Comparison of ENCODE assay signal across 23 cellular contexts in the genomic region with DNA sequence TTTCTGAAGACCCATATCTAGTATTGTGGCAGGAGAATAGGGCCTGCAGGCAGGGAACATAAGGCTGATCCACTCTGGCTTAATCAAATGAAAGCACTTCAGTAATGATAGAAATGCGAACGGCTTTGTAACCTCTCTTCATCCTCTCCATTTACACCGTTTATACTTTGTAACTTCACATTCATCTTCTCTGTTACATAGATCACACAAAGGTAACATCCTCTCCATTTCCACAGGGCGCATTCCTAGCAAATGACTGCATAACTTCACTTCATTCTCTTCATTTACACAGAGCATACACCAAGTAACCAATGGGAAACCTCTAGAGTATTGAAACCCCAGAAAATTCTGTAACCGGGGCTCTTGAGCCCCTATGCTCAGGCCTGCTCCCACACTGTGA.
DNase-seq lines count a peak whose midpoint lies in the region; ATAC-seq, FAIRE-seq and TF ChIP-seq lines count a peak whose summit lies in the region.
"Had no signal": no experiment of that assay in that cellular context is flagged by ENCODE, and none has a peak within 500 bp of the region (broad histone marks: within the 10 kb centered on the region; RNA-seq: fewer than 3 reads in every experiment).

No MANE protein-coding gene starts in this region.

- no peak overlapping the region for H2BK120ac ChIP-seq in IMR-90 (ENCODE audit: low read depth, low read length)

- no peak for FAIRE-seq in small intestine (lab: Jason Lieb, UNC)
- FAIRE-seq: A549 had no signal

- H2AFZ ChIP-seq in IMR-90 (replicated peaks; ENCODE audit: low read length, poor library complexity), result no peak overlapping the region

- H3K36me3 ChIP-seq in IMR-90 (ENCODE audit: control insufficient read depth, insufficient read depth, low read length), result no peaks in the 10 kb centered on the region
- no peaks in the 10 kb centered on the region for H3K36me3 ChIP-seq in small intestine (ENCODE audit: control insufficient read depth in 2 of 2, insufficient read depth in 2 of 2, low read length in 2 of 2)
- H3K36me3 ChIP-seq in upper lobe of left lung, result no peaks in the 10 kb centered on the region
- H3K36me3 ChIP-seq: BE2C, Peyer's patch, SJCRH30 had no signal

- TF ChIP-seq RAD21 in IMR-90 (IDR thresholded peaks at IDR 0.05; ENCODE audit: low read length), result no peak

- no peak overlapping the region for H2AK5ac ChIP-seq in IMR-90 (ENCODE audit: low read depth, low read length)

- no peak overlapping the region for H4K5ac ChIP-seq in IMR-90 (ENCODE audit: low read depth, low read length)

- no peak overlapping the region for H3K9ac ChIP-seq in IMR-90 (ENCODE audit: low read depth, low read length)
- H3K9ac ChIP-seq: KMS-11 had no signal

- no peak overlapping the region for H2AK9ac ChIP-seq in IMR-90 (replicated peaks; ENCODE audit: low read depth, low read length, poor library complexity)

- CTCF ChIA-PET in IMR-90 (lab: Yijun Ruan, JAX), result no interaction called here

- no peak overlapping the region for H2BK15ac ChIP-seq in IMR-90 (ENCODE audit: low read depth, low read length)

- H4K8ac ChIP-seq in IMR-90 (ENCODE audit: low read depth in 2 of 2, low read length in 2 of 2), result no peak overlapping the region

- POLR2A ChIA-PET in IMR-90 (lab: Charles Lee; ENCODE audit: unreplicated experiment), result no interaction called here

- no peak overlapping the region for H3K27ac Mint-ChIP-seq in CD14-positive monocyte
- H3K27ac Mint-ChIP-seq: CD4-positive, CD25-positive, alpha-beta regulatory T cell; HFFc6 had no signal

- H3K4ac ChIP-seq in IMR-90 (ENCODE audit: low read depth, low read length), result no peak overlapping the region

- H3K23ac ChIP-seq in IMR-90 (ENCODE audit: low read depth, low read length), result no peak overlapping the region

- TF ChIP-seq EP300 in upper lobe of left lung (IDR thresholded peaks at IDR 0.05), result no peak

- dilution Hi-C loops in IMR-90 (cut with HindIII; ENCODE audit: low sequenced_read_pairs, unreplicated experiment), result no loop called here

- H3K18ac ChIP-seq in IMR-90 (ENCODE audit: low read depth, low read length), result no peak overlapping the region

- TF ChIP-seq CTCF in IMR-90 (conservative IDR thresholded peaks at IDR 0.05; ENCODE audit: low read depth, low read length) (no peak), choroid plexus epithelial cell (conservative IDR thresholded peaks at IDR 0.05; ENCODE audit: low read depth, low read length) (no peak), CD14-positive monocyte (IDR thresholded peaks at IDR 0.05) (no peak), upper lobe of left lung (IDR thresholded peaks at IDR 0.05) (no peak)

- no peak overlapping the region for H2BK20ac ChIP-seq in IMR-90 (ENCODE audit: low read depth, low read length)

- H3K27me3 ChIP-seq in IMR-90 (ENCODE audit: control insufficient read depth, insufficient read depth, low read length) (no peaks in the 10 kb centered on the region; the same call in none of the 2 replicates), small intestine (ENCODE audit: control insufficient read depth in 2 of 2, insufficient read depth in 2 of 2, low read length in 2 of 2) (peaks cover 0 to 5% of the 10 kb centered on the region in 2 donors), upper lobe of left lung (no peaks in the 10 kb centered on the region)
- H3K27me3 ChIP-seq: BE2C, Peyer's patch, SJCRH30 had no signal

- no peak overlapping the region for H3K4me3 Mint-ChIP-seq in CD14-positive monocyte
- H3K4me3 Mint-ChIP-seq: CD4-positive, CD25-positive, alpha-beta regulatory T cell; H9; HFFc6 had no signal

- intact Hi-C loops in IMR-90 (cut with micrococcal nuclease), result no loop called here
- intact Hi-C loops in CD14-positive monocyte (cut with micrococcal nuclease), result no loop called here

- DNase-seq in IMR-90 (no peak), choroid plexus epithelial cell (ENCODE audit: low read depth) (peak; percentile 18), kidney glomerular epithelial cell (lab: John Stamatoyannopoulos, UW) (peak; percentile 59), small intestine (no peak), CD14-positive monocyte (ENCODE audit: low spot score) (no peak), mucosa of gallbladder (ENCODE audit: low spot score) (no peak), upper lobe of left lung (no peak)
- DNase-seq: BE2C; CD4-positive, CD25-positive, alpha-beta regulatory T cell; H9; HFFc6; NCI-H1105; NCI-H146; NCI-H2029 treated with DMSO at 0.1 percent for 48 hours; NCI-H345; NCI-H524; NCI-H774; NK-92 treated with Interleukin-12 subunit alpha and Interleukin-12 subunit beta, amount 100 ng/mL, for 24 hours; Peyer's patch; SJCRH30 had no signal

- no peaks in the 10 kb centered on the region for H3K79me1 ChIP-seq in IMR-90 (ENCODE audit: low read depth in 1 of 2, low read length in 2 of 2)

- no peak overlapping the region for H3K4me2 ChIP-seq in IMR-90 (ENCODE audit: low read depth, low read length)
- H3K4me2 ChIP-seq: A549, KMS-11 had no signal

- TF ChIP-seq POLR2A in IMR-90 (IDR thresholded peaks at IDR 0.05; ENCODE audit: low read depth, low read length), result no peak
- no peak for TF ChIP-seq POLR2A in upper lobe of left lung (IDR thresholded peaks at IDR 0.05)

- no peak overlapping the region for H3K4me3 ChIP-seq in IMR-90 (ENCODE audit: insufficient read depth, low read depth, low read length)
- no peak overlapping the region for H3K4me3 ChIP-seq in choroid plexus epithelial cell (ENCODE audit: low read depth, low read length)
- no peak overlapping the region for H3K4me3 ChIP-seq in small intestine (ENCODE audit: low read depth in 1 of 2, low read length in 2 of 2)
- no peak overlapping the region for H3K4me3 ChIP-seq in upper lobe of left lung
- H3K4me3 ChIP-seq: A549, Peyer's patch, SJCRH30 had no signal

- H2BK5ac ChIP-seq in IMR-90 (ENCODE audit: low read depth, low read length, poor library complexity, severe bottlenecking), result no peak overlapping the region

- in situ Hi-C loops in IMR-90 (cut with MboI; ENCODE audit: low sequenced_read_pairs), result no loop called here

- no peaks in the 10 kb centered on the region for H3K9me1 ChIP-seq in IMR-90 (ENCODE audit: insufficient read depth, low read length)

- no peaks in the 10 kb centered on the region for H4K20me1 ChIP-seq in IMR-90 (ENCODE audit: insufficient read depth, low read length)

- BruUV-seq in IMR-90 (replicated peaks; lab: Mats Ljungman, UMichigan), result no TSS peak

- no peak overlapping the region for H3K56ac ChIP-seq in IMR-90 (ENCODE audit: extremely low read depth, insufficient read depth, low read length)

- ATAC-seq in IMR-90 (ENCODE audit: low read depth), result peak; percentile 42; the same call in 1 of the 2 replicates
- ATAC-seq in upper lobe of left lung (ENCODE audit: low FRiP score in 2 of 2), result no peak
- ATAC-seq: A549 had no signal

- no peaks in the 10 kb centered on the region for H3K36me3 Mint-ChIP-seq in CD14-positive monocyte
- H3K36me3 Mint-ChIP-seq: CD4-positive, CD25-positive, alpha-beta regulatory T cell had no signal

- H3K27ac ChIP-seq in IMR-90 (ENCODE audit: insufficient read depth, low read length) (no peak overlapping the region), small intestine (ENCODE audit: low read depth in 1 of 2, low read length in 1 of 2) (no peak overlapping the region), upper lobe of left lung (no peak overlapping the region)
- H3K27ac ChIP-seq: A549, HL-60, KMS-11, Peyer's patch, SJCRH30 had no signal

- peaks cover 2 to 10% (median 4%) of the 10 kb centered on the region in 7 donors for H3K9me3 Mint-ChIP-seq in CD14-positive monocyte

- no peaks in the 10 kb centered on the region for H3K4me1 Mint-ChIP-seq in CD14-positive monocyte
- H3K4me1 Mint-ChIP-seq: CD4-positive, CD25-positive, alpha-beta regulatory T cell had no signal

- H3K4me1 ChIP-seq in IMR-90 (ENCODE audit: control insufficient read depth, insufficient read depth, low read length), result no peaks in the 10 kb centered on the region
- no peaks in the 10 kb centered on the region for H3K4me1 ChIP-seq in small intestine (ENCODE audit: control insufficient read depth in 2 of 2, insufficient read depth in 1 of 2, low read depth in 1 of 2, low read length in 1 of 2)
- H3K4me1 ChIP-seq in upper lobe of left lung, result no peaks in the 10 kb centered on the region
- H3K4me1 ChIP-seq: A549, BE2C, Peyer's patch had no signal

- H4K91ac ChIP-seq in IMR-90 (ENCODE audit: insufficient read depth, low read depth, low read length), result no peak overlapping the region

- 70% methylated on average over 2 of the region's 5 CpGs; no CpG with 5 or more reads in 1 of the 2 experiments for WGBS in IMR-90 (ENCODE audit: extremely low coverage in 2 of 2, insufficient read length in 1 of 2), 2 experiments
- WGBS in small intestine, 3 donors, result 82 to 91% (median 83%) methylated on average over 5 of the region's 5 CpGs
- 75 to 80% methylated on average over 5 of the region's 5 CpGs for WGBS in upper lobe of left lung, 2 donors

- no peak overlapping the region for H3K14ac ChIP-seq in IMR-90 (replicated peaks; ENCODE audit: low read depth, low read length)

- no peaks in the 10 kb centered on the region for H3K9me3 ChIP-seq in IMR-90 (ENCODE audit: control insufficient read depth, insufficient read depth, low read length)
- no peaks in the 10 kb centered on the region for H3K9me3 ChIP-seq in small intestine (ENCODE audit: control insufficient read depth, low read depth)
- H3K9me3 ChIP-seq in upper lobe of left lung, result no peaks in the 10 kb centered on the region
- H3K9me3 ChIP-seq: A549, BE2C, Peyer's patch, SJCRH30 had no signal

- H3K27me3 Mint-ChIP-seq in CD14-positive monocyte (ENCODE audit: low read depth in 3 of 3), result peaks cover 2 to 5% (median 2%) of the 10 kb centered on the region in 3 donors
- H3K27me3 Mint-ChIP-seq: CD4-positive, CD25-positive, alpha-beta regulatory T cell had no signal

TF ChIP-seq in IMR-90, 13 proteins besides CTCF, POLR2A, EP300 and RAD21:
- TF ChIP-seq NFE2L2 (IDR thresholded peaks at IDR 0.05; ENCODE audit: low read depth, low read length) (no peak), MAFK (IDR thresholded peaks at IDR 0.05; ENCODE audit: low read depth, low read length) (no peak), CHD1 (IDR thresholded peaks at IDR 0.05; ENCODE audit: low read depth, low read length) (no peak), RCOR1 (IDR thresholded peaks at IDR 0.05; ENCODE audit: insufficient replicate concordance, low read length) (no peak), MAZ (IDR thresholded peaks at IDR 0.05; ENCODE audit: borderline replicate concordance, low read depth, low read length) (no peak)

Comparison
In these comparisons a context has a peak if more than half of its experiments do, and no peak if none do; other contexts are left out.
1. DNase-seq: peak in choroid plexus epithelial cell (single experiment) and kidney glomerular epithelial cell (single experiment); none in IMR-90 (single experiment), small intestine (single experiment), CD14-positive monocyte (single experiment), mucosa of gallbladder (single experiment) and upper lobe of left lung (0 of 2).